In the genomic region with DNA sequence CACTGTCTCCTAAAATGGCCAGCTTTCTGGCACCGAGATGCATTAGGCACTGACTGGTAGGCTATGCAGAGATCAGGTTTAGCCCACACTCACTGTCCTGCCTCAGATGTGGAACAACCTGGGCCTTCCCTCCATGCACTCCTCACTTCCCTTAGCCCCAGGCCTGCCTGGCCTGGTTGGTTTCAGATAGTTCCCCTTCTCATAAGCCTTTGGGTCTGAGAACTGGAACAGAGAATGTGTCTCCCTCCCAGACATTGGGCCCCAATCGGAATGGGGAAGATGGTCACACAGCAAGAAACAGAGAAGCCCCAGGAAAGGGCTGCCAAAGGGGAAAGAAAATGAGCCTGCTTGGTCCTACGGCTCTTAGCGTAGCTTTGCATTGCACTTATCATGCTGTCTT, we compare ENCODE assay signal across 32 cellular contexts.
"Had no signal": no experiment of that assay in that cellular context is flagged by ENCODE, and none has a peak within 500 bp of the region (broad histone marks: within the 10 kb centered on the region; RNA-seq: fewer than 3 reads in every experiment).

No MANE protein-coding gene starts in this region.

- H3K27me3 Mint-ChIP-seq: activated CD4-positive, alpha-beta memory T cell treated with anti-CD3 and anti-CD28 coated beads, Interleukin-2, amount 10 ng/mL, durations not matched to agents 7 days and 5 days; activated CD8-positive, alpha-beta memory T cell treated with anti-CD3 and anti-CD28 coated beads, Interleukin-2, amount 10 ng/mL, durations not matched to agents 7 days and 5 days; activated naive CD4-positive, alpha-beta T cell treated with anti-CD3 and anti-CD28 coated beads, Interleukin-2, amount 10 ng/mL, durations not matched to agents 7 days and 5 days; activated naive CD8-positive, alpha-beta T cell had no signal

- H3K36me3 Mint-ChIP-seq: activated CD8-positive, alpha-beta memory T cell treated with anti-CD3 and anti-CD28 coated beads, Interleukin-2, amount 10 ng/mL, durations not matched to agents 7 days and 5 days; activated naive CD4-positive, alpha-beta T cell treated with anti-CD3 and anti-CD28 coated beads, Interleukin-2, amount 10 ng/mL, durations not matched to agents 7 days and 5 days; activated naive CD8-positive, alpha-beta T cell; brain had no signal

- H3K4me2 ChIP-seq: KMS-11 had no signal

- H3K27ac Mint-ChIP-seq: activated CD4-positive, alpha-beta memory T cell treated with anti-CD3 and anti-CD28 coated beads, Interleukin-2, amount 10 ng/mL, durations not matched to agents 7 days and 5 days; activated CD8-positive, alpha-beta memory T cell treated with anti-CD3 and anti-CD28 coated beads, Interleukin-2, amount 10 ng/mL, durations not matched to agents 7 days and 5 days; activated naive CD4-positive, alpha-beta T cell treated with anti-CD3 and anti-CD28 coated beads, Interleukin-2, amount 10 ng/mL, durations not matched to agents 7 days and 5 days; activated naive CD8-positive, alpha-beta T cell; activated naive CD8-positive, alpha-beta T cell treated with anti-CD3 and anti-CD28 coated beads, Interleukin-2, amount 50 U/mL, for 24 hours; brain had no signal

- H3K4me1 ChIP-seq: Peyer's patch had no signal

- DNase-seq: activated CD4-positive, alpha-beta memory T cell treated with anti-CD3 and anti-CD28 coated beads, Interleukin-2, amount 10 ng/mL, durations not matched to agents 7 days and 5 days; activated CD4-positive, alpha-beta T cell treated with anti-CD3 and anti-CD28 coated beads for 1 hour; activated CD4-positive, alpha-beta T cell treated with anti-CD3 and anti-CD28 coated beads for 48 hours; activated CD4-positive, CD25-positive, alpha-beta regulatory T cell; activated CD8-positive, alpha-beta memory T cell treated with anti-CD3 and anti-CD28 coated beads for 24 hours; activated CD8-positive, alpha-beta memory T cell treated with anti-CD3 and anti-CD28 coated beads, Interleukin-2, amount 10 ng/mL, durations not matched to agents 7 days and 5 days; activated CD8-positive, alpha-beta memory T cell treated with anti-CD3 and anti-CD28 coated beads, Interleukin-2, amount 50 U/mL, for 48 hours; activated effector memory CD4-positive, alpha-beta T cell treated with Interleukin-2 at 50 U/mL for 16 hours; activated naive CD4-positive, alpha-beta T cell treated with anti-CD3 and anti-CD28 coated beads, Interleukin-2, amount 10 ng/mL, durations not matched to agents 7 days and 5 days; activated naive CD8-positive, alpha-beta T cell treated with anti-CD3 and anti-CD28 coated beads, Interleukin-2, amount 50 U/mL, for 24 hours; activated T-cell treated with anti-CD3 and anti-CD28 coated beads, Interleukin-2, amount 50 U/mL, for 48 hours; central memory CD4-positive, alpha-beta T cell; MM.1S; NCI-H1092 treated with DMSO at 0.1 percent for 48 hours; NCI-H1417; NCI-H146; NCI-H187; NCI-H2029 treated with DMSO at 0.1 percent for 48 hours; NCI-H226; NCI-H446 treated with DMSO at 0.1 percent for 48 hours; NCI-H524; NCI-H69; PC-3; Peyer's patch; RPMI8226; SIG-M5; T1000; WERI-Rb-1 had no signal

- H3K27ac ChIP-seq: KMS-11, Peyer's patch, WERI-Rb-1 had no signal

- H3K4me1 Mint-ChIP-seq: activated CD4-positive, alpha-beta memory T cell treated with anti-CD3 and anti-CD28 coated beads, Interleukin-2, amount 10 ng/mL, durations not matched to agents 7 days and 5 days; activated CD8-positive, alpha-beta memory T cell treated with anti-CD3 and anti-CD28 coated beads, Interleukin-2, amount 10 ng/mL, durations not matched to agents 7 days and 5 days; activated naive CD4-positive, alpha-beta T cell treated with anti-CD3 and anti-CD28 coated beads, Interleukin-2, amount 10 ng/mL, durations not matched to agents 7 days and 5 days; activated naive CD8-positive, alpha-beta T cell treated with anti-CD3 and anti-CD28 coated beads, Interleukin-2, amount 50 U/mL, for 24 hours; brain had no signal

- H3K36me3 ChIP-seq: Peyer's patch, WERI-Rb-1 had no signal

- H3K9me3 ChIP-seq: Peyer's patch had no signal

- H3K27me3 ChIP-seq: Peyer's patch had no signal

- H3K4me3 Mint-ChIP-seq: activated CD4-positive, alpha-beta memory T cell treated with anti-CD3 and anti-CD28 coated beads, Interleukin-2, amount 10 ng/mL, durations not matched to agents 7 days and 5 days; activated CD8-positive, alpha-beta memory T cell treated with anti-CD3 and anti-CD28 coated beads, Interleukin-2, amount 10 ng/mL, durations not matched to agents 7 days and 5 days; activated naive CD4-positive, alpha-beta T cell treated with anti-CD3 and anti-CD28 coated beads, Interleukin-2, amount 10 ng/mL, durations not matched to agents 7 days and 5 days; activated naive CD8-positive, alpha-beta T cell; activated naive CD8-positive, alpha-beta T cell treated with anti-CD3 and anti-CD28 coated beads, Interleukin-2, amount 50 U/mL, for 24 hours; brain had no signal

- H3K9ac ChIP-seq: KMS-11 had no signal

- ATAC-seq: activated CD8-positive, alpha-beta memory T cell treated with anti-CD3 and anti-CD28 coated beads, Interleukin-2, amount 10 ng/mL, durations not matched to agents 7 days and 5 days; activated naive CD8-positive, alpha-beta T cell treated with anti-CD3 and anti-CD28 coated beads, Interleukin-2, amount 50 U/mL, for 24 hours; PC-3; SK-N-SH treated with all-trans-retinoic acid at 6 μM for 48 hours had no signal

- H3K4me3 ChIP-seq: Peyer's patch had no signal
